In genomic region chr18:49276680-49277079, GRCh38 we compare ENCODE assay signal across 26 cellular contexts.
"Had no signal": no experiment of that assay in that cellular context is flagged by ENCODE, and none has a peak within 500 bp of the region (broad histone marks: within the 10 kb centered on the region; RNA-seq: fewer than 3 reads in every experiment).

No MANE protein-coding gene starts in this region.

- H3K27ac Mint-ChIP-seq: brain; natural killer cell; neural progenitor cell; stimulated activated effector memory CD8-positive, alpha-beta T cell treated with anti-CD3 and anti-CD28 coated beads, Interleukin-12 subunit alpha, Interleukin-12 subunit beta, amount 100 ng/mL, for 72 hours; stimulated activated naive CD8-positive, alpha-beta T cell treated with anti-CD3 and anti-CD28 coated beads, Interleukin-15, Interleukin-2, amounts not matched to agents 100 ng/mL and 50 ng/mL, for 24 hours; T-helper 1 cell treated with Interleukin-12 subunit alpha and Interleukin-12 subunit beta and Interleukin-4 antibody, amounts not matched to agents 30 μg/mL and 1 μg/mL, for 36 hours had no signal

- H3K27me3 ChIP-seq: ascending aorta, left lung, neural progenitor cell, right lobe of liver had no signal

- DNase-seq: activated CD4-positive, alpha-beta T cell treated with anti-CD3 and anti-CD28 coated beads for 48 hours; activated CD4-positive, alpha-beta T cell treated with anti-CD3 and anti-CD28 coated beads, Interleukin-2, amount 50 U/mL, for 48 hours; activated CD8-positive, alpha-beta memory T cell treated with anti-CD3 and anti-CD28 coated beads for 24 hours; activated gamma-delta T cell; activated naive CD4-positive, alpha-beta T cell treated with anti-CD3 and anti-CD28 coated beads, Interleukin-2, amount 50 U/mL, for 16 hours; activated T-cell treated with anti-CD3 and anti-CD28 coated beads, Interleukin-2, amount 50 U/mL, for 1 hour; caudate nucleus; effector CD8-positive, alpha-beta T cell; left lung; lower lobe of right lung; mesenchymal stem cell; natural killer cell; occipital lobe; right lobe of liver; small intestine; stimulated activated CD4-positive, alpha-beta T cell treated with anti-CD3 and anti-CD28 coated beads, Interleukin-4, amount 100 ng/mL, for 24 hours; SW 1271; T-helper 9 cell had no signal

- H3K9me3 ChIP-seq: ascending aorta, left lung, lower lobe of right lung, right lobe of liver, thoracic aorta had no signal

- H3K4me3 Mint-ChIP-seq: brain; natural killer cell; neural progenitor cell; stimulated activated effector memory CD8-positive, alpha-beta T cell treated with anti-CD3 and anti-CD28 coated beads, Interleukin-12 subunit alpha, Interleukin-12 subunit beta, amount 100 ng/mL, for 72 hours; stimulated activated naive CD8-positive, alpha-beta T cell treated with anti-CD3 and anti-CD28 coated beads, Interleukin-15, Interleukin-2, amounts not matched to agents 100 ng/mL and 50 ng/mL, for 24 hours; T-helper 1 cell treated with Interleukin-12 subunit alpha and Interleukin-12 subunit beta and Interleukin-4 antibody, amounts not matched to agents 30 μg/mL and 1 μg/mL, for 36 hours had no signal

- H3K9ac ChIP-seq: neural progenitor cell had no signal

- H2AFZ ChIP-seq: neural progenitor cell had no signal

- H3K27me3 Mint-ChIP-seq: brain; stimulated activated naive CD8-positive, alpha-beta T cell treated with anti-CD3 and anti-CD28 coated beads, Interleukin-15, Interleukin-2, amounts not matched to agents 100 ng/mL and 50 ng/mL, for 24 hours had no signal

- H3K4me1 ChIP-seq: ascending aorta, left lung, lower lobe of right lung, neural progenitor cell, right lobe of liver had no signal

- H3K36me3 ChIP-seq: right lobe of liver, thoracic aorta had no signal

- H3K4me1 Mint-ChIP-seq: natural killer cell; neural progenitor cell; stimulated activated effector memory CD8-positive, alpha-beta T cell treated with anti-CD3 and anti-CD28 coated beads, Interleukin-12 subunit alpha, Interleukin-12 subunit beta, amount 100 ng/mL, for 72 hours had no signal

- H3K4me3 ChIP-seq: ascending aorta, left lung, lower lobe of right lung, neural progenitor cell, right lobe of liver, thoracic aorta had no signal

- H3K9me3 Mint-ChIP-seq: natural killer cell; neural progenitor cell; stimulated activated effector memory CD8-positive, alpha-beta T cell treated with anti-CD3 and anti-CD28 coated beads, Interleukin-12 subunit alpha, Interleukin-12 subunit beta, amount 100 ng/mL, for 72 hours; stimulated activated naive CD8-positive, alpha-beta T cell treated with anti-CD3 and anti-CD28 coated beads, Interleukin-15, Interleukin-2, amounts not matched to agents 100 ng/mL and 50 ng/mL, for 24 hours; T-helper 1 cell treated with Interleukin-12 subunit alpha and Interleukin-12 subunit beta and Interleukin-4 antibody, amounts not matched to agents 30 μg/mL and 1 μg/mL, for 36 hours had no signal

- H3K4me2 ChIP-seq: neural progenitor cell had no signal

- H3K27ac ChIP-seq: ascending aorta, left lung, lower lobe of right lung, neural progenitor cell, right lobe of liver, thoracic aorta, VCaP had no signal

- ATAC-seq: left lung; lower lobe of right lung; natural killer cell; right lobe of liver; stimulated activated effector memory CD8-positive, alpha-beta T cell treated with anti-CD3 and anti-CD28 coated beads, Interleukin-12 subunit alpha, Interleukin-12 subunit beta, amount 100 ng/mL, for 72 hours had no signal
